ENCODE assay signal across 26 cellular contexts in the genomic region with DNA sequence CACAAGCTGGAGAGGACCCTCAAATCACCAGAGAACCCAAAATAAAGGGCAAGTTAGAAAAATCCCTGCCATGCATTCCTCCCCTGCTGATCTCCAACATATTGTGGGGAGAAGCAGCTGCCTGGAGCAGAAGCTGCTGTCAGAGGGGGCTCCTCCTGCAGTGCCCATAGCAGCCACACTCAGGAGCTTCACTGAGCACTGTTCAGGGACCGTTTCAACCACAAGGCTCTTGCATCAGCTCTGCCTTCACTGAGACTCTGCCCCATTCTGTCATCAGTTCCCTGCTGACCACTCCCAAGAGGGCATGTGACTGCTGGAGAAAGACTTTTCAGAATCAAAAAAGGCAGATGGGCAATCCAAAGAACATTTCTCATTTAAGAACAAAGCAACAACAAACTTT.
A peak's percentile ranks its signal among the peaks of the same experiment; 100 is the strongest.
DNase-seq lines count a peak whose midpoint lies in the region; ATAC-seq, FAIRE-seq and TF ChIP-seq lines count a peak whose summit lies in the region.
"Had no signal": no experiment of that assay in that cellular context is flagged by ENCODE, and none has a peak within 500 bp of the region (broad histone marks: within the 10 kb centered on the region; RNA-seq: fewer than 3 reads in every experiment).

No MANE protein-coding gene starts in this region.

- DNase-seq in DMS 273 treated with DMSO at 0.1 percent for 48 hours (lab: John Stamatoyannopoulos, UW) (peak; percentile 1), DMS 273 (lab: John Stamatoyannopoulos, UW; ENCODE audit: unreplicated experiment) (no peak), H1 (ENCODE audit: low read depth in 1 of 2, low spot score in 2 of 2) (no peak), mesenchymal stem cell (peak; percentile 63), posterior vena cava (ENCODE audit: low spot score) (no peak), NCI-H345 treated with DMSO at 0.1 percent for 48 hours (lab: John Stamatoyannopoulos, UW; ENCODE audit: unreplicated experiment) (no peak)
- DNase-seq: BE2C, Calu3, Karpas-422, NCI-H1105, NCI-H1436 treated with DMSO at 0.1 percent for 48 hours, NCI-H2029, NCI-H446 treated with DMSO at 0.1 percent for 48 hours, NCI-H526, NCI-H82, SHP77 treated with DMSO at 0.1 percent for 48 hours had no signal

- H2BK12ac ChIP-seq in H1 (ENCODE audit: low read depth, low read length) (no peak overlapping the region), mesenchymal stem cell (ENCODE audit: low read length in 2 of 2) (no peak overlapping the region)

- H4K5ac ChIP-seq in H1 (ENCODE audit: insufficient read length, low read depth, low read length), result no peak overlapping the region

- 100% methylated on average over 1 of the region's 1 CpG; no CpG with 5 or more reads in 1 of the 2 experiments for WGBS in H1 (ENCODE audit: extremely low coverage in 1 of 2, insufficient coverage in 1 of 2, insufficient read length in 1 of 2, insufficient replicate concordance in 2 of 2, low coverage in 1 of 2, low lambda C conversion rate in 2 of 2, missing lambda C conversion rate in 1 of 2), 2 experiments
- WGBS in mesenchymal stem cell, result 23% methylated on average over 1 of the region's 1 CpG

- POLR2A ChIA-PET in H1 (lab: Charles Lee; ENCODE audit: partially characterized antibody), result no interaction called here

- H2AK5ac ChIP-seq in H1 (ENCODE audit: low read depth, low read length) (no peak overlapping the region), mesenchymal stem cell (ENCODE audit: low read length, severe bottlenecking) (no peak overlapping the region)

- no peak overlapping the region for H3K27ac ChIP-seq in H1 (ENCODE audit: low read depth, low read length)
- H3K27ac ChIP-seq in mesenchymal stem cell (ENCODE audit: low read length, poor library complexity, severe bottlenecking), result no peak overlapping the region
- H3K27ac ChIP-seq: 22Rv1, RWPE1, SK-N-MC had no signal

- ATAC-seq in HG02798 (IDR thresholded peaks at IDR 0.05; ENCODE audit: poor library complexity, unreplicated experiment) (no peak), HG02870 (IDR thresholded peaks at IDR 0.05; ENCODE audit: unreplicated experiment) (no peak)
- ATAC-seq: GM23338, HCT116, HepG2, Panc1 had no signal

- no peak overlapping the region; the same call in 1 of the 2 replicates for H3K18ac ChIP-seq in H1 (ENCODE audit: extremely low read depth, low read length)
- H3K18ac ChIP-seq in mesenchymal stem cell (ENCODE audit: low read depth in 1 of 2, low read length in 2 of 2), result no peak overlapping the region

- H3K36me3 ChIP-seq in H1 (ENCODE audit: control insufficient read depth in 2 of 4, insufficient read depth in 4 of 4, low read length in 3 of 4) (no peaks in the 10 kb centered on the region), mesenchymal stem cell (ENCODE audit: control insufficient read depth in 1 of 2, insufficient read depth in 2 of 2, low read depth in 1 of 2, low read length in 2 of 2) (no peaks in the 10 kb centered on the region)
- H3K36me3 ChIP-seq: BE2C had no signal

- H3K23me2 ChIP-seq in H1 (ENCODE audit: low read depth, low read length), result no peaks in the 10 kb centered on the region

- no peak overlapping the region for H3K23ac ChIP-seq in H1 (ENCODE audit: insufficient read length)
- H3K23ac ChIP-seq in mesenchymal stem cell (ENCODE audit: low read length in 2 of 2), result no peak overlapping the region

- H4K91ac ChIP-seq in H1 (replicated peaks; ENCODE audit: insufficient read length, low read length) (no peak overlapping the region), mesenchymal stem cell (ENCODE audit: low read length) (no peak overlapping the region)

- peaks cover 2 to 8% of the 10 kb centered on the region in 2 experiments; a peak in 1 of 4 replicates for H3K9me3 ChIP-seq in H1 (ENCODE audit: insufficient read depth in 2 of 2, low read depth in 1 of 2, low read length in 1 of 2)
- no peaks in the 10 kb centered on the region for H3K9me3 ChIP-seq in mesenchymal stem cell (ENCODE audit: control insufficient read depth, low read length)

- no peak for FAIRE-seq in H1 (lab: Jason Lieb, UNC)
- FAIRE-seq: G401.6, HepG2 had no signal

- H2BK15ac ChIP-seq in H1 (ENCODE audit: low read length) (no peak overlapping the region), mesenchymal stem cell (ENCODE audit: low read depth, poor library complexity, severe bottlenecking) (no peak overlapping the region)

- no peak for TF ChIP-seq EP300 in H1 (IDR thresholded peaks at IDR 0.05; ENCODE audit: borderline replicate concordance in 1 of 2, low read depth in 2 of 2, low read length in 2 of 2)

- CTCF ChIA-PET in H1 (lab: Charles Lee; ENCODE audit: partially characterized antibody), result no interaction called here

- H3K79me2 ChIP-seq in H1 (ENCODE audit: control insufficient read depth in 1 of 2, insufficient read depth in 2 of 2, low read length in 2 of 2), result no peaks in the 10 kb centered on the region

- no peak overlapping the region for H3K56ac ChIP-seq in H1 (replicated peaks; ENCODE audit: insufficient read length, low read depth, low read length)

- H3K9ac ChIP-seq in H1 (replicated peaks in 1 of 4; ENCODE audit: extremely low read depth in 1 of 4, low read depth in 3 of 4, low read length in 3 of 4) (no peak overlapping the region), mesenchymal stem cell (ENCODE audit: low read length) (no peak overlapping the region)

- H3K4me2 ChIP-seq in H1 (ENCODE audit: insufficient read depth in 1 of 2, low read depth in 2 of 2, low read length in 2 of 2) (no peak overlapping the region), mesenchymal stem cell (ENCODE audit: low read length, poor library complexity, severe bottlenecking) (no peak overlapping the region)
- H3K4me2 ChIP-seq: GM23338 had no signal

- H3K4me3 ChIP-seq in H1 (ENCODE audit: extremely low read depth in 1 of 4, insufficient read depth in 2 of 4, low read depth in 3 of 4, low read length in 4 of 4) (no peak overlapping the region), mesenchymal stem cell (ENCODE audit: insufficient read depth in 1 of 2, low read depth in 1 of 2, low read length in 2 of 2) (no peak overlapping the region)
- H3K4me3 ChIP-seq: GM23338, SK-N-MC had no signal

- no peaks in the 10 kb centered on the region for H3K27me3 ChIP-seq in H1 (replicated peaks in 1 of 4; ENCODE audit: control insufficient read depth in 3 of 4, extremely low read depth in 1 of 4, insufficient read depth in 3 of 4, low read length in 3 of 4)
- H3K27me3 ChIP-seq in mesenchymal stem cell (ENCODE audit: control insufficient read depth in 1 of 2, insufficient read depth in 1 of 2, low read length in 2 of 2), result no peaks in the 10 kb centered on the region
- H3K27me3 ChIP-seq: BE2C had no signal

- H3K14ac ChIP-seq in H1 (ENCODE audit: insufficient read length) (no peak overlapping the region), mesenchymal stem cell (ENCODE audit: low read length in 2 of 2) (no peak overlapping the region)

- H3K4me1 ChIP-seq in H1 (replicated peaks in 1 of 4; ENCODE audit: control insufficient read depth in 3 of 4, insufficient read depth in 4 of 4, low read length in 3 of 4), result no peaks in the 10 kb centered on the region
- H3K4me1 ChIP-seq in mesenchymal stem cell (ENCODE audit: control insufficient read depth, insufficient read depth, low read depth, low read length), result no peaks in the 10 kb centered on the region
- H3K4me1 ChIP-seq: BE2C had no signal

- H2BK20ac ChIP-seq in H1 (ENCODE audit: low read length), result no peak overlapping the region

- TF ChIP-seq CTCF in H1 (IDR thresholded peaks at IDR 0.05; ENCODE audit: control extremely low read depth in 1 of 3, insufficient read depth in 1 of 3, low read depth in 1 of 3, low read length in 3 of 3), result no peak

- H4K8ac ChIP-seq in H1 (ENCODE audit: extremely low read depth, insufficient read depth, low read length) (no peak overlapping the region), mesenchymal stem cell (ENCODE audit: low read length) (peak overlapping the region; percentile 72)

- H3K79me1 ChIP-seq in H1 (ENCODE audit: low read depth, low read length), result no peaks in the 10 kb centered on the region
- H3K79me1 ChIP-seq in mesenchymal stem cell (replicated peaks; ENCODE audit: low read length, poor library complexity, severe bottlenecking), result no peaks in the 10 kb centered on the region

- H3K4ac ChIP-seq in H1 (replicated peaks; ENCODE audit: insufficient read length, low read depth, low read length) (no peak overlapping the region), mesenchymal stem cell (ENCODE audit: low read depth in 1 of 2, low read length in 2 of 2) (no peak overlapping the region)

- TF ChIP-seq RAD21 in H1 (IDR thresholded peaks at IDR 0.05 in 1 of 2, conservative IDR thresholded peaks at IDR 0.05 in 1 of 2; ENCODE audit: low read depth in 2 of 2, low read length in 2 of 2), result no peak

- intact Hi-C loops in posterior vena cava (cut with DNase I), result no loop called here

- H2BK120ac ChIP-seq in H1 (replicated peaks; ENCODE audit: low read depth, low read length) (no peak overlapping the region), mesenchymal stem cell (ENCODE audit: low read depth, low read length) (no peak overlapping the region)

- TF ChIP-seq POLR2A in H1 (IDR thresholded peaks at IDR 0.05; ENCODE audit: control extremely low read depth in 1 of 2, low read depth in 2 of 2, low read length in 2 of 2), result no peak

- no peaks in the 10 kb centered on the region for H4K20me1 ChIP-seq in H1 (replicated peaks in 1 of 2; ENCODE audit: control insufficient read depth in 1 of 2, insufficient read depth in 2 of 2, low read length in 2 of 2)

- H2BK5ac ChIP-seq in H1 (ENCODE audit: low read depth, low read length) (no peak overlapping the region), mesenchymal stem cell (ENCODE audit: low read depth, low read length, poor library complexity, severe bottlenecking) (no peak overlapping the region)

- H2AFZ ChIP-seq in H1 (ENCODE audit: low read length) (0 out of 2 replicates have a peak overlapping the region, but pooled peaks have one; percentile 22), mesenchymal stem cell (ENCODE audit: low read depth, low read length) (no peak overlapping the region)
- H2AFZ ChIP-seq: GM23338 had no signal

TF ChIP-seq in H1, 55 proteins besides CTCF, POLR2A, EP300 and RAD21 (continues in another document):
- TF ChIP-seq TCF12 (IDR thresholded peaks at IDR 0.05; ENCODE audit: low read depth, low read length) (no peak), CHD2 (IDR thresholded peaks at IDR 0.05; ENCODE audit: low read length) (no peak), POU5F1 (IDR thresholded peaks at IDR 0.05; ENCODE audit: low read depth, low read length) (no peak), SP4 (IDR thresholded peaks at IDR 0.05; ENCODE audit: low read length) (no peak), MAX (IDR thresholded peaks at IDR 0.05) (no peak), KDM1A (IDR thresholded peaks at IDR 0.05; ENCODE audit: borderline replicate concordance, low read length) (no peak), GABPA (IDR thresholded peaks at IDR 0.05; ENCODE audit: borderline replicate concordance, insufficient read depth, low read length) (no peak), HDAC2 (IDR thresholded peaks at IDR 0.05; ENCODE audit: borderline replicate concordance in 1 of 2, low read depth in 2 of 2, low read length in 2 of 2) (no peak), MAFK (IDR thresholded peaks at IDR 0.05; ENCODE audit: low read depth, low read length) (no peak)

Comparison
In these comparisons a context has a peak if more than half of its experiments do, and no peak if none do; other contexts are left out.
1. DNase-seq: peak in DMS 273 treated with DMSO at 0.1 percent for 48 hours (single experiment) and mesenchymal stem cell (single experiment); none in DMS 273 (single experiment), H1 (0 of 2), posterior vena cava (single experiment) and NCI-H345 treated with DMSO at 0.1 percent for 48 hours (single experiment).